ENCODE assay signal across 12 cellular contexts in the genomic region with DNA sequence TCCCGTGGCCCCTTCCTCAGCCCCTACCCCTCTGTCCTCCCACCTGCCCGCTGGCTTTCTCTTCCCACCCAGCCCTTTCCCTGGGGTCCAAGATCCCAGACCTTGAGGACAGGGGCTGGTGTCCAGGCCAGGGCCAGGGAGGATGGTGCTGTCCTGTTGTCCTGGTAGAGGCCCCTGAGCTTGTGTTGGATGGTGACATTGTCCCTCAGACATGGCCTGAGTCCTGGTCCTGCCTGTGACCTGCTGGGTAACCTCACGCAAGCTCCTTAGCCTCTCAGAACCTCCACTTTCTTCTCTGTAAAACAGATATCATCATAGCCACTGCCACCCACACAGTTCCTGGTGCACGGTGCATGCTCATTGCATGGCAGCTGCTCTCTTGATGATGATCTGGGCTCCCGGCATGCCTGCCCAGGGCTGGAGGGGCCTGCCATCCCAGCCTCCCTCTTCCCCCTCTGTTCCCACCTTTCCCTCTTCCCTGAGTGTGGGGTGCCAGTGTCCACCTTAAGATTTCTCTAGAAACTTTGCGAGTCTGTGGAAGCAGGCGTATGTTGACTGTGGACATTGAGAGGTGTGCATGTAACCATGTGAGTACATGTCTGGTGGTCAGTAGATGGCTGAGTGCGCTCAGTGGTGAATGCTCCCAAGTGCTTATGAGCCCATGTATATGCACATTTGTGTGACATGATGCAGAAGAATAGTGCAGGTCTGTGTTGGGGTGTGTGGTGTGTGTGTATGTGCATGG.
A peak's percentile ranks its signal among the peaks of the same experiment; 100 is the strongest.
DNase-seq lines count a peak whose midpoint lies in the region; ATAC-seq lines count a peak whose summit lies in the region.
"Had no signal": no experiment of that assay in that cellular context is flagged by ENCODE, and none has a peak within 500 bp of the region (broad histone marks: within the 10 kb centered on the region; RNA-seq: fewer than 3 reads in every experiment).

No MANE protein-coding gene starts in this region.

- no peak for ATAC-seq in HG03378 (IDR thresholded peaks at IDR 0.05; ENCODE audit: unreplicated experiment)
- no peak for ATAC-seq in GM21723 (IDR thresholded peaks at IDR 0.05; ENCODE audit: unreplicated experiment)
- no peak for ATAC-seq in GM18861 (IDR thresholded peaks at IDR 0.05; ENCODE audit: unreplicated experiment)

- H3K4me1 Mint-ChIP-seq in immature natural killer cell, result peaks cover 0 to 9% of the 10 kb centered on the region in 2 donors

- no peaks in the 10 kb centered on the region for H3K36me3 Mint-ChIP-seq in immature natural killer cell

- in situ Hi-C loops in GM23248 (cut with MboI), result no loop called here

- H2AFZ ChIP-seq in GM23248, result no peak overlapping the region

- no peak overlapping the region for H3K27ac Mint-ChIP-seq in immature natural killer cell

- H3K27me3 Mint-ChIP-seq in immature natural killer cell (ENCODE audit: low read depth in 3 of 3), result peaks cover 6 to 18% (median 13%) of the 10 kb centered on the region in 3 donors

- WGBS in GM23248 (ENCODE audit: low coverage in 1 of 2, low lambda C conversion rate in 2 of 2, missing lambda C conversion rate in 2 of 2), 2 experiments, result 71 to 74% methylated on average over 8 of the region's 8 CpGs

- no peak overlapping the region for H3K9ac ChIP-seq in GM23248

- H3K4me3 ChIP-seq in GM23248, result no peak overlapping the region
- H3K4me3 ChIP-seq: ovary had no signal

- peak overlapping the region; percentile 6 to 58 (median 43) for H3K4me3 Mint-ChIP-seq in immature natural killer cell

- H3K27ac ChIP-seq in GM23248, result no peak overlapping the region
- H3K27ac ChIP-seq: foreskin keratinocyte, left lung, ovary had no signal

- no peaks in the 10 kb centered on the region for H3K9me3 ChIP-seq in GM23248 (ENCODE audit: low read depth)
- H3K9me3 ChIP-seq: left lung, ovary had no signal

- no peaks in the 10 kb centered on the region for H3K9me3 Mint-ChIP-seq in immature natural killer cell

- H3K9me2 ChIP-seq in GM23248 (ENCODE audit: insufficient read depth), result no peaks in the 10 kb centered on the region

- no peaks in the 10 kb centered on the region for H3F3A ChIP-seq in GM23248 (ENCODE audit: insufficient read depth)

- no peaks in the 10 kb centered on the region for H3K79me2 ChIP-seq in GM23248 (ENCODE audit: insufficient read depth)

- no peaks in the 10 kb centered on the region for H3K4me1 ChIP-seq in GM23248 (ENCODE audit: insufficient read depth)
- H3K4me1 ChIP-seq: foreskin keratinocyte had no signal

- no peaks in the 10 kb centered on the region for H3K36me3 ChIP-seq in GM23248 (ENCODE audit: low read depth)
- H3K36me3 ChIP-seq: left lung, ovary had no signal

- H3K27me3 ChIP-seq in GM23248 (replicated peaks; ENCODE audit: insufficient read depth), result peaks cover 16% of the 10 kb centered on the region
- H3K27me3 ChIP-seq: ovary had no signal

- no peaks in the 10 kb centered on the region for H4K20me1 ChIP-seq in GM23248 (ENCODE audit: insufficient read depth)

- DNase-seq in GM23248 (peak; percentile 33), activated T-cell treated with anti-CD3 and anti-CD28 coated beads for 48 hours (ENCODE audit: low read depth) (peak; percentile 57), immature natural killer cell (no peak), NCI-H1105 (lab: John Stamatoyannopoulos, UW) (no peak)
- peak; percentile 41 to 55 for DNase-seq in stimulated activated CD8-positive, alpha-beta memory T cell treated with anti-CD3 and anti-CD28 coated beads, Interleukin-15, amount 100 ng/mL, for 48 hours (ENCODE audit: low read depth in 2 of 2)
- DNase-seq: cortex of kidney, left lung, ovary had no signal

- no peak overlapping the region for H3K4me2 ChIP-seq in GM23248 (ENCODE audit: unreplicated experiment)

Comparison
In these comparisons a context has a peak if more than half of its experiments do, and no peak if none do; other contexts are left out.
1. DNase-seq: peak in GM23248 (single experiment), activated T-cell treated with anti-CD3 and anti-CD28 coated beads for 48 hours (single experiment) and stimulated activated CD8-positive, alpha-beta memory T cell treated with anti-CD3 and anti-CD28 coated beads, Interleukin-15, amount 100 ng/mL, for 48 hours (2 of 2); none in immature natural killer cell (0 of 3) and NCI-H1105 (single experiment).